Comparison of ENCODE assay signal across 20 cellular contexts in the genomic region with DNA sequence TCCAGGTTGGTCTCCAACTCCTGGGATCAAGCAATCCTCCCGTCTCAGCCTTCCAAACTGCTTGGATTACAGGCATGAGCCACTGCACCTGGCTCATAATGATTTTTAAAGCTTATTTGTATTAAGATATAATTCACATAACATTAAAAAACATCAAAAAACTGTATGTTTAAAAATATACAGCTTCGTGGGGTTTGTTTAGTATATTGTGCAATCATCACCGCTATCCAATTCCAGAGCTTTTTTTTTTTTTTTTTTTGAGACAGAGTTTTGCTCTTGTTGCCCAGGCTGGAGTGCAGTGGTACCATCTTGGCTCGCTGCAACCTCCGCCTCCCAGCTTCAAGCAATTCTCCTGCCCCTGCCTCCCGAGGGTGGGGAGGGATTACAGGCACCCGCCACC. TPM values are rescaled to one million over a fixed set of nuclear protein-coding genes. Genes with fewer than 3 reads are reported as not detected.
A peak's percentile ranks its signal among the peaks of the same experiment; 100 is the strongest.
DNase-seq lines count a peak whose midpoint lies in the region; ATAC-seq, FAIRE-seq and TF ChIP-seq lines count a peak whose summit lies in the region.
"Had no signal": no experiment of that assay in that cellular context is flagged by ENCODE, and none has a peak within 500 bp of the region (broad histone marks: within the 10 kb centered on the region; RNA-seq: fewer than 3 reads in every experiment).

No MANE protein-coding gene starts in this region.

- no peaks in the 10 kb centered on the region for H3K79me2 ChIP-seq in HepG2 (ENCODE audit: insufficient read depth, low read length)

- POLR2A ChIA-PET in HepG2 (lab: Yijun Ruan, JAX), result interaction anchor here (0.9 to 1.0 kb wide), 2 partner anchors 11 to 94 kb away, joined by 3 to 4 read pairs; partner anchors contain the start of gene SLC25A19

- H3K9me3 ChIP-seq in HepG2 (ENCODE audit: low read length), result no peaks in the 10 kb centered on the region
- no peaks in the 10 kb centered on the region for H3K9me3 ChIP-seq in right lobe of liver
- no peaks in the 10 kb centered on the region for H3K9me3 ChIP-seq in adipocyte (ENCODE audit: control insufficient read depth, low read length)
- H3K9me3 ChIP-seq: BLaER1 treated with 17β-estradiol and CSF1 and Interleukin-3, amounts not matched to agents 10 nM and 100 nM had no signal

- TF ChIP-seq POLR2A in HepG2 (IDR thresholded peaks at IDR 0.05; ENCODE audit: insufficient read depth in 1 of 2, low read depth in 2 of 2, low read length in 2 of 2) (no peak), right lobe of liver (IDR thresholded peaks at IDR 0.05) (no peak)

- TF ChIP-seq EP300 in HepG2 (IDR thresholded peaks at IDR 0.05; ENCODE audit: low read depth in 2 of 2, low read length in 2 of 2) (no peak), HepG2 (CRISPR knock-in tag; IDR thresholded peaks at IDR 0.05; ENCODE audit: borderline replicate concordance) (no peak)

- no peaks in the 10 kb centered on the region for H4K20me1 ChIP-seq in HepG2 (ENCODE audit: insufficient read depth, low read length)
- H4K20me1 ChIP-seq: BLaER1 treated with 17β-estradiol and CSF1 and Interleukin-3, amounts not matched to agents 10 nM and 100 nM had no signal

- H3K36me3 ChIP-seq in HepG2 (replicated peaks in 1 of 2; ENCODE audit: control insufficient read depth in 1 of 2, insufficient read depth in 2 of 2, low read length in 2 of 2) (no peaks in the 10 kb centered on the region), right lobe of liver (no peaks in the 10 kb centered on the region), adipocyte (ENCODE audit: control insufficient read depth, insufficient read depth, low read length, severe bottlenecking) (no peaks in the 10 kb centered on the region)

- no peak overlapping the region for H3K27ac ChIP-seq in HepG2 (ENCODE audit: extremely low read length, insufficient read depth, low read length)
- no peak overlapping the region for H3K27ac ChIP-seq in right lobe of liver

- WGBS in HepG2 (ENCODE audit: low lambda C conversion rate), result 68% methylated on average over 7 of the region's 7 CpGs
- 52% methylated on average over 5 of the region's 7 CpGs for WGBS in right lobe of liver (ENCODE audit: insufficient coverage, low coverage, low lambda C conversion rate, missing lambda C conversion rate)

- no TSS peak for BruUV-seq in HepG2 (replicated peaks; lab: Mats Ljungman, UMichigan)

- intact Hi-C loops in HepG2 (cut with micrococcal nuclease; ENCODE audit: unreplicated experiment) (no loop called here), right lobe of liver (cut with DNase I) (no loop called here)

- no peak overlapping the region for H2AFZ ChIP-seq in HepG2 (ENCODE audit: low read length)
- H2AFZ ChIP-seq: GM23338 had no signal

- no peak overlapping the region for H3K9ac ChIP-seq in HepG2 (ENCODE audit: insufficient read depth, low read depth, low read length)
- H3K9ac ChIP-seq in adipocyte (ENCODE audit: low read length), result no peak overlapping the region

- TF ChIP-seq CTCF in HepG2 (CRISPR knock-in tag; IDR thresholded peaks at IDR 0.05), result no peak
- no peak for TF ChIP-seq CTCF in right lobe of liver (IDR thresholded peaks at IDR 0.05)

- H3K4me1 ChIP-seq in HepG2 (ENCODE audit: insufficient read depth, low read length) (peaks cover 30% of the 10 kb centered on the region), right lobe of liver (no peaks in the 10 kb centered on the region), adipocyte (ENCODE audit: control insufficient read depth, insufficient read depth, low read length) (no peaks in the 10 kb centered on the region)

- no peak for TF ChIP-seq RAD21 in HepG2 (CRISPR knock-in tag; IDR thresholded peaks at IDR 0.05)

- H3K4me2 ChIP-seq in HepG2 (ENCODE audit: low read depth, low read length), result no peak overlapping the region
- H3K4me2 ChIP-seq: GM23338 had no signal

- ATAC-seq in HepG2 (no peak), right lobe of liver (no peak), HG03439 (IDR thresholded peaks at IDR 0.05; ENCODE audit: unreplicated experiment) (no peak)
- ATAC-seq: GM12878, GM23338 had no signal

- H3K27me3 ChIP-seq in HepG2 (ENCODE audit: control insufficient read depth in 1 of 2, insufficient read depth in 2 of 2, low read length in 2 of 2) (no peaks in the 10 kb centered on the region), right lobe of liver (no peaks in the 10 kb centered on the region), adipocyte (replicated peaks; ENCODE audit: control insufficient read depth, insufficient read depth, low read length) (no peaks in the 10 kb centered on the region)
- H3K27me3 ChIP-seq: BLaER1 treated with 17β-estradiol and CSF1 and Interleukin-3, amounts not matched to agents 10 nM and 100 nM had no signal

- CTCF ChIA-PET in HepG2 (lab: Yijun Ruan, JAX; ENCODE audit: low intra/inter-chr PET ratio, low total read pairs), result no interaction called here

- in situ Hi-C loops in HepG2 (cut with HindIII; ENCODE audit: extremely low pct_ligation_motif_present, low pct_unique_long_range_greater_than_20kb), result no loop called here

- FAIRE-seq in HepG2 (lab: Jason Lieb, UNC) (no peak), HTR-8/SVneo (lab: Jason Lieb, UNC) (no peak)
- FAIRE-seq: GM12878, GM18507, H54 had no signal

- no peak overlapping the region for H3K4me3 ChIP-seq in HepG2 (replicated peaks in 1 of 3; ENCODE audit: insufficient read depth in 1 of 3, low read depth in 2 of 3, low read length in 3 of 3)
- no peak overlapping the region for H3K4me3 ChIP-seq in right lobe of liver
- H3K4me3 ChIP-seq in adipocyte (ENCODE audit: low read length), result no peak overlapping the region
- H3K4me3 ChIP-seq: BLaER1 treated with 17β-estradiol and CSF1 and Interleukin-3, amounts not matched to agents 10 nM and 100 nM; GM12878; GM23338 had no signal

- DNase-seq in HepG2 (ENCODE audit: low spot score) (no peak), right lobe of liver (no peak), adipocyte (ENCODE audit: low read depth) (peak; percentile 31), HTR-8/SVneo (ENCODE audit: insufficient read length, low spot score) (no peak), medulla oblongata (ENCODE audit: extremely low spot score) (no peak)
- DNase-seq: 8988T; CD4-positive, CD25-positive, alpha-beta regulatory T cell; CD8-positive, alpha-beta memory T cell; COR-L47; DMS 273 treated with DMSO at 0.1 percent for 48 hours; DMS53; DND-41; EL; HCEC 1CT had no signal

RNA-seq across cellular contexts. Expression of gene SLC25A19, which starts 11.0 kb away (rescaled TPM):
- total RNA-seq in HepG2 (2016; rRNA removed; fragmentation: Illumina TruSeq; extraction: Trizol) (41.4 and 42.2 TPM in 2 replicates), right lobe of liver (10 to 100 TPM in 2 of 6 experiments, 1 to 10 TPM in 4; 3.8 to 13.4 (median 7.3) TPM)
- total RNA-seq in HepG2 (2016; cell fraction: cytosol; rRNA removed; fragmentation: Illumina TruSeq; extraction: Trizol; ENCODE audit: low read depth), result 27.2 and 31.3 TPM in 2 replicates
- 37.5 and 41.8 TPM in 2 replicates for total RNA-seq in HepG2 (2016; cell fraction: insoluble cytoplasmic fraction; rRNA removed; fragmentation: Illumina TruSeq; extraction: Trizol)
- 45.2 and 53.1 TPM in 2 replicates for total RNA-seq in HepG2 (2016; cell fraction: membrane; rRNA removed; fragmentation: Illumina TruSeq; extraction: Trizol)
- 24.9 and 25.1 TPM in 2 replicates for total RNA-seq in HepG2 (2016; cell fraction: nucleus; rRNA removed; fragmentation: Illumina TruSeq; extraction: Trizol)
- polyA plus RNA-seq in HepG2 (2011; rRNA removed), result 24.4 and 27.7 TPM in 2 replicates
- polyA plus RNA-seq in HepG2 (2011; cell fraction: cytosol; rRNA removed), result 26.0 and 29.6 TPM in 2 replicates
- 33.6 and 35.5 TPM in 2 replicates for polyA plus RNA-seq in HepG2 (2011; cell fraction: nucleus; rRNA removed)
- 16.6 and 24.7 TPM in 2 replicates for polyA plus RNA-seq in HepG2 (2012)
- polyA plus RNA-seq in HepG2 (2016; cell fraction: cytosol; fragmentation: Illumina TruSeq; extraction: Trizol; ENCODE audit: low read depth), result 24.2 and 31.6 TPM in 2 replicates
- polyA plus RNA-seq in HepG2 (2016; cell fraction: insoluble cytoplasmic fraction; fragmentation: Illumina TruSeq; extraction: Trizol; ENCODE audit: low read depth), result 47.0 and 51.5 TPM in 2 replicates
- polyA plus RNA-seq in HepG2 (2016; cell fraction: membrane; fragmentation: Illumina TruSeq; extraction: Trizol; ENCODE audit: low read depth), result 34.4 and 46.3 TPM in 2 replicates
- polyA plus RNA-seq in HepG2 (2016; cell fraction: nucleus; fragmentation: Illumina TruSeq; extraction: Trizol; ENCODE audit: insufficient read depth, low read depth), result 42.3 and 47.3 TPM in 2 replicates
- polyA minus RNA-seq in HepG2 (2011; rRNA and poly(A)+ RNA removed; ENCODE audit: low replicate concordance), result 17.3 and 57.6 TPM in 2 replicates
- 9.2 and 11.1 TPM in 2 replicates for polyA minus RNA-seq in HepG2 (2011; cell fraction: cytosol; rRNA and poly(A)+ RNA removed)
- polyA minus RNA-seq in HepG2 (2011; cell fraction: nucleus; rRNA and poly(A)+ RNA removed), result 14.4 and 14.5 TPM in 2 replicates

RNA-seq across cellular contexts. Expression of gene MIF4GD, which starts 29.2 kb away (rescaled TPM):
- total RNA-seq in HepG2 (2016; rRNA removed; fragmentation: Illumina TruSeq; extraction: Trizol), result 12.4 and 14.0 TPM in 2 replicates
- total RNA-seq in HepG2 (2016; cell fraction: cytosol; rRNA removed; fragmentation: Illumina TruSeq; extraction: Trizol; ENCODE audit: low read depth), result 14.9 and 19.4 TPM in 2 replicates
- total RNA-seq in HepG2 (2016; cell fraction: insoluble cytoplasmic fraction; rRNA removed; fragmentation: Illumina TruSeq; extraction: Trizol), result 12.4 and 12.8 TPM in 2 replicates
- 20.2 and 27.4 TPM in 2 replicates for total RNA-seq in HepG2 (2016; cell fraction: membrane; rRNA removed; fragmentation: Illumina TruSeq; extraction: Trizol)
- 7.5 and 8.5 TPM in 2 replicates for total RNA-seq in HepG2 (2016; cell fraction: nucleus; rRNA removed; fragmentation: Illumina TruSeq; extraction: Trizol)
- polyA plus RNA-seq in HepG2 (2011; rRNA removed), result 28.0 and 28.5 TPM in 2 replicates
- polyA plus RNA-seq in HepG2 (2011; cell fraction: cytosol; rRNA removed), result 30.7 and 36.9 TPM in 2 replicates
- polyA plus RNA-seq in HepG2 (2011; cell fraction: nucleus; rRNA removed), result 22.5 and 28.6 TPM in 2 replicates
- 16.1 and 23.1 TPM in 2 replicates for polyA plus RNA-seq in HepG2 (2012)
- 24.3 and 26.9 TPM in 2 replicates for polyA plus RNA-seq in HepG2 (2016; cell fraction: cytosol; fragmentation: Illumina TruSeq; extraction: Trizol; ENCODE audit: low read depth)
- polyA plus RNA-seq in HepG2 (2016; cell fraction: insoluble cytoplasmic fraction; fragmentation: Illumina TruSeq; extraction: Trizol; ENCODE audit: low read depth), result 14.3 and 16.3 TPM in 2 replicates
- polyA plus RNA-seq in HepG2 (2016; cell fraction: membrane; fragmentation: Illumina TruSeq; extraction: Trizol; ENCODE audit: low read depth), result 22.6 and 27.4 TPM in 2 replicates
- 16.3 and 18.0 TPM in 2 replicates for polyA plus RNA-seq in HepG2 (2016; cell fraction: nucleus; fragmentation: Illumina TruSeq; extraction: Trizol; ENCODE audit: insufficient read depth, low read depth)
- polyA minus RNA-seq in HepG2 (2011; rRNA and poly(A)+ RNA removed; ENCODE audit: low replicate concordance), result 36.9 and 56.1 TPM in 2 replicates
- polyA minus RNA-seq in HepG2 (2011; cell fraction: cytosol; rRNA and poly(A)+ RNA removed), result 8.3 and 10.2 TPM in 2 replicates
- 6.3 and 6.7 TPM in 2 replicates for polyA minus RNA-seq in HepG2 (2011; cell fraction: nucleus; rRNA and poly(A)+ RNA removed)
- total RNA-seq in right lobe of liver, result 10 to 100 TPM in 2 of 6 experiments, 1 to 10 TPM in 4; 7.3 to 21.9 (median 8.2) TPM

RNA-seq across cellular contexts. Expression of gene MRPS7, which starts 38.6 kb away (rescaled TPM):
- total RNA-seq in HepG2 (2016; rRNA removed; fragmentation: Illumina TruSeq; extraction: Trizol) (162 and 184 TPM in 2 replicates), right lobe of liver (10 to 100 TPM; 29.6 to 37.2 (median 33.7) TPM)
- total RNA-seq in HepG2 (2016; cell fraction: cytosol; rRNA removed; fragmentation: Illumina TruSeq; extraction: Trizol; ENCODE audit: low read depth), result 134 and 137 TPM in 2 replicates
- 167 and 201 TPM in 2 replicates for total RNA-seq in HepG2 (2016; cell fraction: insoluble cytoplasmic fraction; rRNA removed; fragmentation: Illumina TruSeq; extraction: Trizol)
- total RNA-seq in HepG2 (2016; cell fraction: membrane; rRNA removed; fragmentation: Illumina TruSeq; extraction: Trizol), result 80.5 and 88.4 TPM in 2 replicates
- 68.8 and 73.8 TPM in 2 replicates for total RNA-seq in HepG2 (2016; cell fraction: nucleus; rRNA removed; fragmentation: Illumina TruSeq; extraction: Trizol)
- 94.2 and 97.0 TPM in 2 replicates for polyA plus RNA-seq in HepG2 (2011; rRNA removed)
- 87.2 and 95.5 TPM in 2 replicates for polyA plus RNA-seq in HepG2 (2011; cell fraction: cytosol; rRNA removed)
- 63.3 and 73.0 TPM in 2 replicates for polyA plus RNA-seq in HepG2 (2011; cell fraction: nucleus; rRNA removed)
- 72.9 and 76.0 TPM in 2 replicates for polyA plus RNA-seq in HepG2 (2012)
- polyA plus RNA-seq in HepG2 (2016; cell fraction: cytosol; fragmentation: Illumina TruSeq; extraction: Trizol; ENCODE audit: low read depth), result 45.6 and 49.3 TPM in 2 replicates
- polyA plus RNA-seq in HepG2 (2016; cell fraction: insoluble cytoplasmic fraction; fragmentation: Illumina TruSeq; extraction: Trizol; ENCODE audit: low read depth), result 166 and 186 TPM in 2 replicates
- 55.3 and 55.7 TPM in 2 replicates for polyA plus RNA-seq in HepG2 (2016; cell fraction: membrane; fragmentation: Illumina TruSeq; extraction: Trizol; ENCODE audit: low read depth)
- polyA plus RNA-seq in HepG2 (2016; cell fraction: nucleus; fragmentation: Illumina TruSeq; extraction: Trizol; ENCODE audit: insufficient read depth, low read depth), result 89.9 and 111 TPM in 2 replicates
- polyA minus RNA-seq in HepG2 (2011; rRNA and poly(A)+ RNA removed; ENCODE audit: low replicate concordance), result 59.7 and 76.4 TPM in 2 replicates
- 39.8 and 44.1 TPM in 2 replicates for polyA minus RNA-seq in HepG2 (2011; cell fraction: cytosol; rRNA and poly(A)+ RNA removed)
- 72.5 and 79.3 TPM in 2 replicates for polyA minus RNA-seq in HepG2 (2011; cell fraction: nucleus; rRNA and poly(A)+ RNA removed)

RNA-seq across cellular contexts. Expression of gene GGA3, which starts 38.9 kb away (rescaled TPM):
- total RNA-seq in HepG2 (2016; rRNA removed; fragmentation: Illumina TruSeq; extraction: Trizol) (20.9 and 28.4 TPM in 2 replicates), right lobe of liver (10 to 100 TPM; 12.4 to 18.9 (median 15.8) TPM)
- 27.6 and 36.0 TPM in 2 replicates for total RNA-seq in HepG2 (2016; cell fraction: cytosol; rRNA removed; fragmentation: Illumina TruSeq; extraction: Trizol; ENCODE audit: low read depth)
- total RNA-seq in HepG2 (2016; cell fraction: insoluble cytoplasmic fraction; rRNA removed; fragmentation: Illumina TruSeq; extraction: Trizol), result 19.3 and 27.1 TPM in 2 replicates
- 16.9 and 18.9 TPM in 2 replicates for total RNA-seq in HepG2 (2016; cell fraction: membrane; rRNA removed; fragmentation: Illumina TruSeq; extraction: Trizol)
- total RNA-seq in HepG2 (2016; cell fraction: nucleus; rRNA removed; fragmentation: Illumina TruSeq; extraction: Trizol), result 36.9 and 38.2 TPM in 2 replicates
- polyA plus RNA-seq in HepG2 (2011; rRNA removed), result 43.7 and 50.1 TPM in 2 replicates
- polyA plus RNA-seq in HepG2 (2011; cell fraction: cytosol; rRNA removed), result 13.5 and 14.0 TPM in 2 replicates
- 250 and 284 TPM in 2 replicates for polyA plus RNA-seq in HepG2 (2011; cell fraction: nucleus; rRNA removed)
- polyA plus RNA-seq in HepG2 (2012), result 35.6 and 46.6 TPM in 2 replicates
- 2.6 and 2.9 TPM in 2 replicates for polyA plus RNA-seq in HepG2 (2016; cell fraction: cytosol; fragmentation: Illumina TruSeq; extraction: Trizol; ENCODE audit: low read depth)
- polyA plus RNA-seq in HepG2 (2016; cell fraction: insoluble cytoplasmic fraction; fragmentation: Illumina TruSeq; extraction: Trizol; ENCODE audit: low read depth), result 14.5 and 18.7 TPM in 2 replicates
- 7.5 and 8.4 TPM in 2 replicates for polyA plus RNA-seq in HepG2 (2016; cell fraction: membrane; fragmentation: Illumina TruSeq; extraction: Trizol; ENCODE audit: low read depth)
- 131 and 138 TPM in 2 replicates for polyA plus RNA-seq in HepG2 (2016; cell fraction: nucleus; fragmentation: Illumina TruSeq; extraction: Trizol; ENCODE audit: insufficient read depth, low read depth)
- 45.8 and 47.5 TPM in 2 replicates for polyA minus RNA-seq in HepG2 (2011; rRNA and poly(A)+ RNA removed; ENCODE audit: low replicate concordance)
- polyA minus RNA-seq in HepG2 (2011; cell fraction: cytosol; rRNA and poly(A)+ RNA removed), result 11.4 and 16.5 TPM in 2 replicates
- polyA minus RNA-seq in HepG2 (2011; cell fraction: nucleus; rRNA and poly(A)+ RNA removed), result 60.0 and 81.4 TPM in 2 replicates
